8 cellular contexts compared by ENCODE assay signal in the genomic region with DNA sequence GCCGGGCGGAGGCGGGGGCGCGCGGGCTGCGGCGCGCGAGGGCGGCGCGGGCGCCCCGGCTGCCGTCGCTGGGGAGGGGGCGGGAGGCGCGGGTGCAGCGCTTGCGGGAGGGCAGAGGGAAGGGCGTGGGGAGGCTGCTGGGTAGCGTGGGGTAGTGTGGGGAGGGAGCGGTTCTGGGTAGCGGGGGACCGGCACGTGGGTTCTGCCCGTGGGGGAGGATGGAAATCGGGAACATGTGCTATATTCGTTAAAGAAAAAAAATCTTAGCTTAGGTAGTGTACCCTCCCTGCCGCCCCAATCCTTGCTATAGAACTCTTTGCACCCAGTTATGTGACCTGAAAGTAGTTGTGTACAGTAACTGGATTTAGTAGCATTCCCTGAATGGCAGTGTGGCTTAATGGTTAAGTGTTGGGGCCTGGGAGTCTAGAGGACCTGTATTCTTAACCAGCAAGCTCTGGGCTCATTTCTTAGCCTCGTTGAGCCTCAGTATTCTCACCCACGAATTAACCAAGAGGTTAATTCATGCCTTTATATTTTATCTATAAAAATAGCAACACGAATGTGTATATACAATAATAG. TPM values are rescaled to one million over a fixed set of nuclear protein-coding genes. Genes with fewer than 3 reads are reported as not detected.
A peak's percentile ranks its signal among the peaks of the same experiment; 100 is the strongest.
DNase-seq lines count a peak whose midpoint lies in the region; ATAC-seq and TF ChIP-seq lines count a peak whose summit lies in the region.

No MANE protein-coding gene starts in this region.

- H3K36me3 ChIP-seq in gastroesophageal sphincter (no peaks in the 10 kb centered on the region), aorta (ENCODE audit: control insufficient read depth in 1 of 2, insufficient read depth in 2 of 2, low read length in 1 of 2) (no peaks in the 10 kb centered on the region)

- H3K9me3 Mint-ChIP-seq in activated T-cell treated with anti-CD3 and anti-CD28 coated beads, Interleukin-2, amount 50 U/mL, for 4 hours: no peaks in the 10 kb centered on the region
- H3K9me3 Mint-ChIP-seq in progenitor cell of endocrine pancreas (ENCODE audit: low read depth): no peaks in the 10 kb centered on the region

- DNase-seq in LNCaP clone FGC (ENCODE audit: low read depth) (no peak), progenitor cell of endocrine pancreas (ENCODE audit: low spot score, unreplicated experiment) (no peak), aorta (peak; percentile 57 to 78), NCI-H2107 treated with DMSO at 0.1 percent for 48 hours (lab: John Stamatoyannopoulos, UW; ENCODE audit: unreplicated experiment) (no peak), GM19240 (ENCODE audit: insufficient read length, low spot score) (no peak)
- peak; percentile 64 for DNase-seq in activated T-cell treated with anti-CD3 and anti-CD28 coated beads, Interleukin-2, amount 50 U/mL, for 4 hours

- WGBS in gastroesophageal sphincter (ENCODE audit: low coverage in 1 of 2), 2 donors: 1 to 7% methylated on average over 5 to 11 of the region's 35 CpGs
- 1 to 2% methylated on average over 28 to 35 of the region's 35 CpGs for WGBS in aorta, 2 donors

- peak overlapping the region; percentile 89 for H3K4me3 Mint-ChIP-seq in activated T-cell treated with anti-CD3 and anti-CD28 coated beads, Interleukin-2, amount 50 U/mL, for 4 hours
- peak overlapping the region; percentile 89 for H3K4me3 Mint-ChIP-seq in progenitor cell of endocrine pancreas (ENCODE audit: low read depth)

- peaks cover 37% of the 10 kb centered on the region for H3K4me1 Mint-ChIP-seq in activated T-cell treated with anti-CD3 and anti-CD28 coated beads, Interleukin-2, amount 50 U/mL, for 4 hours (ENCODE audit: low read depth)
- H3K4me1 Mint-ChIP-seq in progenitor cell of endocrine pancreas (ENCODE audit: low read depth): peaks cover 20% of the 10 kb centered on the region

- peak overlapping the region; percentile 91 for H3K27ac Mint-ChIP-seq in progenitor cell of endocrine pancreas

- H3K27me3 ChIP-seq in gastroesophageal sphincter (no peaks in the 10 kb centered on the region), aorta (ENCODE audit: control insufficient read depth in 1 of 2, insufficient read depth in 2 of 2, low read length in 1 of 2) (no peaks in the 10 kb centered on the region)

- H3K27me3 Mint-ChIP-seq in activated T-cell treated with anti-CD3 and anti-CD28 coated beads, Interleukin-2, amount 50 U/mL, for 4 hours (ENCODE audit: low read depth): no peaks in the 10 kb centered on the region
- no peaks in the 10 kb centered on the region for H3K27me3 Mint-ChIP-seq in progenitor cell of endocrine pancreas

- H3K4me1 ChIP-seq in gastroesophageal sphincter: peaks cover 0 to 46% (median 3%) of the 10 kb centered on the region in 3 donors
- H3K4me1 ChIP-seq in aorta (ENCODE audit: control insufficient read depth in 1 of 2, insufficient read depth in 2 of 2, low read length in 2 of 2): peaks cover 2 to 6% of the 10 kb centered on the region in 2 donors

- ATAC-seq in GM19351 (IDR thresholded peaks at IDR 0.05; ENCODE audit: unreplicated experiment) (peak; percentile 31), gastroesophageal sphincter (peak; percentile 52), aorta (ENCODE audit: low FRiP score) (no peak)
- peak; percentile 44 to 49 for ATAC-seq in activated T-cell treated with anti-CD3 and anti-CD28 coated beads, Interleukin-2, amount 50 U/mL, for 4 hours

- intact Hi-C loops in aorta (cut with DNase I): loop anchor here in 1 of 2 donors (2.0 kb wide), 1 partner anchor 16 kb away; no protein-coding TSS in a partner anchor

- TF ChIP-seq POLR2A in gastroesophageal sphincter (IDR thresholded peaks at IDR 0.05): no peak

- peaks cover 9% of the 10 kb centered on the region for H3K36me3 Mint-ChIP-seq in activated T-cell treated with anti-CD3 and anti-CD28 coated beads, Interleukin-2, amount 50 U/mL, for 4 hours (ENCODE audit: insufficient read depth)
- peaks cover 1% of the 10 kb centered on the region for H3K36me3 Mint-ChIP-seq in progenitor cell of endocrine pancreas (ENCODE audit: insufficient read depth)

- H3K27ac ChIP-seq in gastroesophageal sphincter (peak overlapping the region in 3 of 4 donors; percentile 95 to 96 (median 96)), aorta (ENCODE audit: low read depth in 1 of 2, low read length in 2 of 2) (no peak overlapping the region)

- TF ChIP-seq CTCF in LNCaP clone FGC (IDR thresholded peaks at IDR 0.05; ENCODE audit: control insufficient read depth, extremely low read depth, insufficient read depth) (no peak), gastroesophageal sphincter (IDR thresholded peaks at IDR 0.05) (no peak), progenitor cell of endocrine pancreas (IDR thresholded peaks at IDR 0.05; ENCODE audit: unreplicated experiment) (no peak)

- H3K9me3 ChIP-seq in gastroesophageal sphincter: no peaks in the 10 kb centered on the region
- no peaks in the 10 kb centered on the region for H3K9me3 ChIP-seq in aorta (ENCODE audit: control insufficient read depth, low read length)

- TF ChIP-seq EP300 in gastroesophageal sphincter (IDR thresholded peaks at IDR 0.05): no peak

- peak overlapping the region; percentile 79 for H3K4me3 ChIP-seq in LNCaP clone FGC (ENCODE audit: low read depth, low read length)
- H3K4me3 ChIP-seq in gastroesophageal sphincter: peak overlapping the region; percentile 92 to 95
- H3K4me3 ChIP-seq in aorta (ENCODE audit: low read length in 2 of 2): peak overlapping the region; percentile 89 to 100

RNA-seq across cellular contexts. Expression of a gene that starts 0.6 kb away (rescaled TPM):
- total RNA-seq in activated T-cell treated with anti-CD3 and anti-CD28 coated beads, Interleukin-2, amount 50 U/mL, for 4 hours: 10 to 100 TPM; 72.9 to 80.8 (median 76.3) TPM
- total RNA-seq in gastroesophageal sphincter: 10 to 100 TPM; 47.4 to 63.4 (median 61.3) TPM
- total RNA-seq in progenitor cell of endocrine pancreas: 46.2 and 50.1 TPM in 2 replicates
- total RNA-seq in aorta: 10 to 100 TPM; 42.3 to 47.5 TPM
- 10 to 100 TPM; 21.1 to 26.4 TPM for polyA plus RNA-seq in aorta

RNA-seq across cellular contexts. Expression of a gene that starts 48.1 kb away (rescaled TPM):
- total RNA-seq in activated T-cell treated with anti-CD3 and anti-CD28 coated beads, Interleukin-2, amount 50 U/mL, for 4 hours: under 1 TPM in 1 of 3 donors, not detected in 2; 0.10 TPM
- total RNA-seq in gastroesophageal sphincter (1 to 10 TPM in 2 of 4 donors, under 1 TPM in 1, not detected in 1; 0.49 to 2.2 (median 1.9) TPM), progenitor cell of endocrine pancreas (not detected in 2 replicates), aorta (1 to 10 TPM; 5.8 to 6.1 TPM)
- 1 to 10 TPM in 1 of 2 donors, under 1 TPM in 1; 0.84 to 8.0 TPM for polyA plus RNA-seq in aorta

Comparison
In these comparisons a context has a peak if more than half of its experiments do, and no peak if none do; other contexts are left out.
1. DNase-seq: peak in activated T-cell treated with anti-CD3 and anti-CD28 coated beads, Interleukin-2, amount 50 U/mL, for 4 hours (single experiment) and aorta (2 of 2); none in LNCaP clone FGC (single experiment), progenitor cell of endocrine pancreas (single experiment), NCI-H2107 treated with DMSO at 0.1 percent for 48 hours (single experiment) and GM19240 (single experiment).
2. H3K27ac ChIP-seq: peak in gastroesophageal sphincter (3 of 4); none in aorta (0 of 2).
3. Peak in every context shown above with its lines, with median percentiles within 50 percentile points of each other: H3K4me3 ChIP-seq.